Comparison of ENCODE assay signal across 12 cellular contexts in genomic region chr4:38818441-38818976, GRCh38. TPM values are rescaled to one million over a fixed set of nuclear protein-coding genes. Genes with fewer than 3 reads are reported as not detected.
DNase-seq lines count a peak whose midpoint lies in the region; ATAC-seq, FAIRE-seq and TF ChIP-seq lines count a peak whose summit lies in the region.
"Had no signal": no experiment of that assay in that cellular context is flagged by ENCODE, and none has a peak within 500 bp of the region (broad histone marks: within the 10 kb centered on the region; RNA-seq: fewer than 3 reads in every experiment).

No MANE protein-coding gene starts in this region.

- H2AFZ ChIP-seq in GM23338 = no peak overlapping the region

- H3K27ac Mint-ChIP-seq in GM23338 = no peak overlapping the region

- H3K4me1 ChIP-seq in Panc1 (ENCODE audit: control insufficient read depth, insufficient read depth, low read length) (no peaks in the 10 kb centered on the region), GM23338 (ENCODE audit: insufficient read depth) (no peaks in the 10 kb centered on the region)

- TF ChIP-seq CTCF in Panc1 (IDR thresholded peaks at IDR 0.05) (no peak), coronary artery (IDR thresholded peaks at IDR 0.05) (no peak), GM23338 (conservative IDR thresholded peaks at IDR 0.05; ENCODE audit: low read depth in 2 of 2) (no peak)

- DNase-seq in Caki2 (ENCODE audit: low read depth) (peak; percentile 34), Panc1 (ENCODE audit: low read depth, low spot score) (no peak), 8988T (no peak), urothelium cell line (ENCODE audit: low spot score) (no peak), coronary artery (ENCODE audit: low spot score) (no peak), GM23338 (ENCODE audit: low spot score) (no peak)
- DNase-seq: AML-193, substantia nigra, SW 1271 had no signal

- POLR2A ChIA-PET in Panc1 (lab: Charles Lee) = no interaction called here

- no peaks in the 10 kb centered on the region for H4K20me1 ChIP-seq in GM23338 (replicated peaks; ENCODE audit: insufficient read depth)

- in situ Hi-C loops in Caki2 (cut with HindIII; ENCODE audit: low pct_unique_long_range_greater_than_20kb, low sequenced_read_pairs) (no loop called here), Panc1 (cut with HindIII; ENCODE audit: low pct_unique_long_range_greater_than_20kb, low sequenced_read_pairs) (no loop called here)

- peaks cover 12% of the 10 kb centered on the region; the same call in 1 of the 2 replicates for H3K9me2 ChIP-seq in GM23338 (ENCODE audit: insufficient read depth)

- FAIRE-seq in urothelium cell line (lab: Jason Lieb, UNC) = no peak

- no peak overlapping the region for H3K4me2 ChIP-seq in GM23338

- peaks cover 5% of the 10 kb centered on the region for H3K27me3 Mint-ChIP-seq in GM23338 (ENCODE audit: insufficient read depth, low read depth, poor library complexity)

- BruUV-seq in Panc1 (replicated peaks; lab: Mats Ljungman, UMichigan) = no TSS peak

- H3K9me3 ChIP-seq in Panc1 (ENCODE audit: control insufficient read depth, insufficient read depth, low read depth, low read length) = no peaks in the 10 kb centered on the region

- H3F3A ChIP-seq in GM23338 (replicated peaks; ENCODE audit: low read depth) = no peaks in the 10 kb centered on the region

- intact Hi-C loops in Panc1 (cut with micrococcal nuclease; ENCODE audit: unreplicated experiment) = no loop called here

- H3K27ac ChIP-seq in Panc1 (ENCODE audit: low read length) = no peak overlapping the region
- no peak overlapping the region for H3K27ac ChIP-seq in coronary artery
- H3K27ac ChIP-seq in GM23338 (ENCODE audit: low read depth) = no peak overlapping the region
- H3K27ac ChIP-seq: cardiac muscle cell had no signal

- H3K79me2 ChIP-seq in GM23338 (replicated peaks; ENCODE audit: insufficient read depth) = no peaks in the 10 kb centered on the region

- ATAC-seq in GM19023 (IDR thresholded peaks at IDR 0.05; ENCODE audit: unreplicated experiment) (peak; percentile 69), HG02885 (IDR thresholded peaks at IDR 0.05; ENCODE audit: poor library complexity, unreplicated experiment) (peak; percentile 67), Panc1 (peak; percentile 13; the same call in 1 of the 2 replicates), GM23338 (no peak)

- no peaks in the 10 kb centered on the region for H3K4me1 Mint-ChIP-seq in GM23338

- no peaks in the 10 kb centered on the region; the same call in 1 of the 2 replicates for H3K36me3 ChIP-seq in Panc1 (ENCODE audit: control insufficient read depth, insufficient read depth, low read length)
- no peaks in the 10 kb centered on the region for H3K36me3 ChIP-seq in GM23338 (ENCODE audit: insufficient read depth)
- H3K36me3 ChIP-seq: cardiac muscle cell had no signal

- peaks cover 7% of the 10 kb centered on the region for H3K36me3 Mint-ChIP-seq in GM23338 (ENCODE audit: low read depth)

- no peak overlapping the region for H3K4me3 Mint-ChIP-seq in GM23338

- no peak overlapping the region for H3K4me3 ChIP-seq in Panc1 (ENCODE audit: low read depth in 2 of 2, low read length in 2 of 2)
- no peak overlapping the region for H3K4me3 ChIP-seq in coronary artery
- no peak overlapping the region for H3K4me3 ChIP-seq in GM23338
- H3K4me3 ChIP-seq: cardiac muscle cell had no signal

- peaks cover 25% of the 10 kb centered on the region for H3K9me3 Mint-ChIP-seq in GM23338

- CTCF ChIA-PET in Panc1 (lab: Charles Lee) = no interaction called here

- no peaks in the 10 kb centered on the region for H3K27me3 ChIP-seq in Panc1 (ENCODE audit: control insufficient read depth, insufficient read depth, low read length)
- no peaks in the 10 kb centered on the region for H3K27me3 ChIP-seq in GM23338 (ENCODE audit: insufficient read depth)
- H3K27me3 ChIP-seq: cardiac muscle cell had no signal

TF ChIP-seq in GM23338, 12 proteins besides CTCF, POLR2A, EP300 and RAD21 (continues in another document):
- TF ChIP-seq EZH2 (IDR thresholded peaks at IDR 0.05; ENCODE audit: low read depth, unreplicated experiment) (no peak), ETS1 (IDR thresholded peaks at IDR 0.05) (no peak), ZNF331 (CRISPR knock-in tag; IDR thresholded peaks at IDR 0.05; ENCODE audit: low read depth) (no peak), POLR2AphosphoS5 (IDR thresholded peaks at IDR 0.05; ENCODE audit: low read depth) (no peak), STAT1 (IDR thresholded peaks at IDR 0.05; ENCODE audit: unreplicated experiment) (no peak), REST (IDR thresholded peaks at IDR 0.05; ENCODE audit: unreplicated experiment) (no peak), EZH2phosphoT487 (IDR thresholded peaks at IDR 0.05; ENCODE audit: unreplicated experiment) (no peak)

RNA-seq across cellular contexts. Expression of gene TLR1, which starts 13.9 kb away (rescaled TPM):
- total RNA-seq in Caki2 (2014; rRNA removed; shearing (Covaris generic); ENCODE audit: low replicate concordance) = 1.5 and 3.9 TPM in 2 replicates
- 0.41 TPM for total RNA-seq in Panc1 (2021; ENCODE audit: unreplicated experiment)
- polyA plus RNA-seq in Panc1 (2012; ENCODE audit: insufficient read length) = not detected
- total RNA-seq in GM23338 (2014; rRNA removed; shearing (Covaris generic)) = 0.07 TPM in 1 of 2 replicates, not detected in the other
- polyA plus RNA-seq in GM23338 (2016; fragmentation: Nextera tagmentation; extraction: Ambion mirVana) = not detected in 2 replicates
- polyA plus RNA-seq: cardiac muscle cell had no signal

RNA-seq across cellular contexts. Expression of gene TLR10, which starts 35.7 kb away (rescaled TPM):
- total RNA-seq in Caki2 (2014; rRNA removed; shearing (Covaris generic); ENCODE audit: low replicate concordance) = not detected in 2 replicates
- 0.05 TPM for total RNA-seq in Panc1 (2021; ENCODE audit: unreplicated experiment)
- not detected for polyA plus RNA-seq in Panc1 (2012; ENCODE audit: insufficient read length)
- total RNA-seq in GM23338 (2014; rRNA removed; shearing (Covaris generic)) = 0.14 TPM in 1 of 2 replicates, not detected in the other
- 0.10 TPM in 1 of 2 replicates, not detected in the other for polyA plus RNA-seq in GM23338 (2016; fragmentation: Nextera tagmentation; extraction: Ambion mirVana)
- total RNA-seq: cardiac muscle cell had no signal
- polyA plus RNA-seq: cardiac muscle cell had no signal

RNA-seq across cellular contexts. Expression of gene TLR6, which starts 38.1 kb away (rescaled TPM):
- total RNA-seq in Caki2 (2014; rRNA removed; shearing (Covaris generic); ENCODE audit: low replicate concordance) = 0.96 and 6.2 TPM in 2 replicates
- total RNA-seq in Panc1 (2021; ENCODE audit: unreplicated experiment) = 1.1 TPM
- polyA plus RNA-seq in Panc1 (2012; ENCODE audit: insufficient read length) = 0.29 TPM
- total RNA-seq in GM23338 (2014; rRNA removed; shearing (Covaris generic)) = 0.14 TPM in 1 of 2 replicates, not detected in the other
- polyA plus RNA-seq in GM23338 (2016; fragmentation: Nextera tagmentation; extraction: Ambion mirVana) = not detected in 2 replicates
- polyA plus RNA-seq: cardiac muscle cell had no signal

RNA-seq across cellular contexts. Expression of gene FAM114A1, which starts 49.1 kb away (rescaled TPM):
- total RNA-seq in Caki2 (2014; rRNA removed; shearing (Covaris generic); ENCODE audit: low replicate concordance) = 63.7 and 79.7 TPM in 2 replicates
- 32.0 TPM for total RNA-seq in Panc1 (2021; ENCODE audit: unreplicated experiment)
- polyA plus RNA-seq in Panc1 (2012; ENCODE audit: insufficient read length) = 24.2 TPM
- 14.5 and 20.3 TPM in 2 replicates for total RNA-seq in GM23338 (2014; rRNA removed; shearing (Covaris generic))
- polyA plus RNA-seq in GM23338 (2016; fragmentation: Nextera tagmentation; extraction: Ambion mirVana) = 11.2 and 13.0 TPM in 2 replicates
